Comparison of ENCODE assay signal across 20 cellular contexts in the genomic region with DNA sequence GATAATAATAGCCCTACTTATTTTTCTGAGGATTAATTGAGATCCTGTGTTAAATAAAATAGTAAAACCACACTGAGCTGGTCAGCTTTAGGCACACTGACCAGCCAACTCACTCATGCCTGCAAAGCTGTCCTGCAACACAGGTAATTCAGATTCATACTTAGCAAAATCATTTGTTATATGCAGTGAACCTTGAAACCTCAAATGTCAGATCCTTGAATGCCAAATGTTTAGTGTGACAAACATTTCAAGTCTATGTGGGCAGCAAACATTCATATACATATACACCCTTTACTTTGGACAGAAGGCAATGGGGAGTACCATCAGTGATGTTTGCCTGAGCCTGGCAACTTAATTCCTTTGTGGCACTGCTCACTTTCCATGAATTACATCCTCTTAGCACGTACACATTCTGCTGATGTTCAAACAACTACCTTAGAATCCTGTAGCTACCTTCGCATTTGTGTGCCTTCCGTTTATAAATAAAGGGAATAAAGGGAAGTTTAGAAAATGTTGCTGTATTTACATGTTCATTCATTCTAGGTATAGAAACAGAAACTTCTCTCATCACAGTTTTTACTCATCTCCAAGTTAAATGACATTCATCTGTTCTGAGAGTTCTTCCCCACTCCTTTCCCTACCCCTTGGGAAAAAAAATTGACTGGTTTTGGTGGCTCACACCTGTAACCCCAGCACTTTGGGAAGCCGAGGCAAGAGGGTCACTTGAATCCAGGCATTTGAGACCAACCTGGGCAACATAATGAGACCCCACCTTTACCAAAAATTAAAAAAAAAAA.
DNase-seq lines count a peak whose midpoint lies in the region; ATAC-seq and TF ChIP-seq lines count a peak whose summit lies in the region.
"Had no signal": no experiment of that assay in that cellular context is flagged by ENCODE, and none has a peak within 500 bp of the region (broad histone marks: within the 10 kb centered on the region; RNA-seq: fewer than 3 reads in every experiment).

No MANE protein-coding gene starts in this region.

- no peak for TF ChIP-seq CTCF in GM12865 (IDR thresholded peaks at IDR 0.05; ENCODE audit: insufficient read depth, low read depth, low read length, missing control alignments)

- peaks cover 6% of the 10 kb centered on the region for H3K9me3 Mint-ChIP-seq in activated T-helper 1 cell treated with anti-CD3 and anti-CD28 coated beads, Interleukin-12 subunit alpha, Interleukin-12 subunit beta, Interleukin-2, Interleukin-4 antibody, amounts not matched to agents 30 ng/mL and 10 ng/mL and 1 ng/mL, durations not matched to agents 14 hours and 24 hours and 36 hours
- peaks cover 14% of the 10 kb centered on the region for H3K9me3 Mint-ChIP-seq in activated CD4-positive, alpha-beta T cell treated with anti-CD3 and anti-CD28 coated beads, Interleukin-2, amount 10 ng/mL, durations not matched to agents 7 days and 5 days

- ATAC-seq in GM18861 (IDR thresholded peaks at IDR 0.05; ENCODE audit: unreplicated experiment) = no peak
- ATAC-seq: Panc1 had no signal

- H3K4me3 ChIP-seq in GM12865 (ENCODE audit: low read depth, low read length) = no peak overlapping the region
- H3K4me3 ChIP-seq: HAP-1, SJSA1 had no signal

- H3K36me3 Mint-ChIP-seq in activated T-helper 1 cell treated with anti-CD3 and anti-CD28 coated beads, Interleukin-12 subunit alpha, Interleukin-12 subunit beta, Interleukin-2, Interleukin-4 antibody, amounts not matched to agents 30 ng/mL and 10 ng/mL and 1 ng/mL, durations not matched to agents 14 hours and 24 hours and 36 hours (ENCODE audit: low read depth) = peaks cover 7% of the 10 kb centered on the region
- peaks cover 17% of the 10 kb centered on the region for H3K36me3 Mint-ChIP-seq in activated CD4-positive, alpha-beta T cell treated with anti-CD3 and anti-CD28 coated beads, Interleukin-2, amount 10 ng/mL, durations not matched to agents 7 days and 5 days (ENCODE audit: low read depth)
- H3K36me3 Mint-ChIP-seq: IgD-negative memory B cell had no signal

- DNase-seq in Caki2 (ENCODE audit: low read depth) (peak; percentile 4), GM12865 (ENCODE audit: low read depth) (peak; percentile 43), NCI-H69 (lab: John Stamatoyannopoulos, UW) (peak; percentile 28), kidney tubule cell (ENCODE audit: low spot score) (peak; percentile 52)
- no peak for DNase-seq in activated T-helper 1 cell treated with anti-CD3 and anti-CD28 coated beads, Interleukin-12 subunit alpha, Interleukin-12 subunit beta, Interleukin-2, Interleukin-4 antibody, amounts not matched to agents 30 ng/mL and 10 ng/mL and 1 ng/mL, durations not matched to agents 14 hours and 24 hours and 36 hours (ENCODE audit: low spot score)
- no peak for DNase-seq in activated CD4-positive, alpha-beta T cell treated with anti-CD3 and anti-CD28 coated beads, Interleukin-2, amount 10 ng/mL, durations not matched to agents 7 days and 5 days
- DNase-seq: ACHN, Karpas-422, MM.1S, NCI-H1092, NCI-H1436 treated with DMSO at 0.1 percent for 48 hours, NCI-H2029, NCI-H345, NCI-H524 treated with DMSO at 0.1 percent for 48 hours had no signal

- CTCF ChIA-PET in activated CD4-positive, alpha-beta T cell treated with anti-CD3 and anti-CD28 coated beads, Interleukin-2, amount 10 ng/mL, durations not matched to agents 7 days and 5 days (lab: Charles Lee) = no interaction called here

- H3K4me3 Mint-ChIP-seq in activated T-helper 1 cell treated with anti-CD3 and anti-CD28 coated beads, Interleukin-12 subunit alpha, Interleukin-12 subunit beta, Interleukin-2, Interleukin-4 antibody, amounts not matched to agents 30 ng/mL and 10 ng/mL and 1 ng/mL, durations not matched to agents 14 hours and 24 hours and 36 hours = no peak overlapping the region
- no peak overlapping the region for H3K4me3 Mint-ChIP-seq in activated CD4-positive, alpha-beta T cell treated with anti-CD3 and anti-CD28 coated beads, Interleukin-2, amount 10 ng/mL, durations not matched to agents 7 days and 5 days
- H3K4me3 Mint-ChIP-seq: CD14-positive monocyte had no signal

- POLR2A ChIA-PET in activated CD4-positive, alpha-beta T cell treated with anti-CD3 and anti-CD28 coated beads, Interleukin-2, amount 10 ng/mL, durations not matched to agents 7 days and 5 days (lab: Charles Lee) = no interaction called here

- in situ Hi-C loops in Caki2 (cut with HindIII; ENCODE audit: low pct_unique_long_range_greater_than_20kb, low sequenced_read_pairs) = no loop called here

- no peaks in the 10 kb centered on the region for H3K27me3 Mint-ChIP-seq in activated T-helper 1 cell treated with anti-CD3 and anti-CD28 coated beads, Interleukin-12 subunit alpha, Interleukin-12 subunit beta, Interleukin-2, Interleukin-4 antibody, amounts not matched to agents 30 ng/mL and 10 ng/mL and 1 ng/mL, durations not matched to agents 14 hours and 24 hours and 36 hours (ENCODE audit: insufficient read depth)
- H3K27me3 Mint-ChIP-seq in activated CD4-positive, alpha-beta T cell treated with anti-CD3 and anti-CD28 coated beads, Interleukin-2, amount 10 ng/mL, durations not matched to agents 7 days and 5 days = no peaks in the 10 kb centered on the region
- H3K27me3 Mint-ChIP-seq: IgD-negative memory B cell had no signal

- H3K27ac Mint-ChIP-seq in activated T-helper 1 cell treated with anti-CD3 and anti-CD28 coated beads, Interleukin-12 subunit alpha, Interleukin-12 subunit beta, Interleukin-2, Interleukin-4 antibody, amounts not matched to agents 30 ng/mL and 10 ng/mL and 1 ng/mL, durations not matched to agents 14 hours and 24 hours and 36 hours = no peak overlapping the region
- H3K27ac Mint-ChIP-seq in activated CD4-positive, alpha-beta T cell treated with anti-CD3 and anti-CD28 coated beads, Interleukin-2, amount 10 ng/mL, durations not matched to agents 7 days and 5 days = no peak overlapping the region
- H3K27ac Mint-ChIP-seq: CD14-positive monocyte, IgD-negative memory B cell had no signal

- intact Hi-C loops in activated T-helper 1 cell treated with anti-CD3 and anti-CD28 coated beads, Interleukin-12 subunit alpha, Interleukin-12 subunit beta, Interleukin-2, Interleukin-4 antibody, amounts not matched to agents 30 ng/mL and 10 ng/mL and 1 ng/mL, durations not matched to agents 14 hours and 24 hours and 36 hours (cut with micrococcal nuclease) = no loop called here

- H3K4me1 Mint-ChIP-seq in activated T-helper 1 cell treated with anti-CD3 and anti-CD28 coated beads, Interleukin-12 subunit alpha, Interleukin-12 subunit beta, Interleukin-2, Interleukin-4 antibody, amounts not matched to agents 30 ng/mL and 10 ng/mL and 1 ng/mL, durations not matched to agents 14 hours and 24 hours and 36 hours (ENCODE audit: low read depth) = peaks cover 21% of the 10 kb centered on the region
- peaks cover 25% of the 10 kb centered on the region for H3K4me1 Mint-ChIP-seq in activated CD4-positive, alpha-beta T cell treated with anti-CD3 and anti-CD28 coated beads, Interleukin-2, amount 10 ng/mL, durations not matched to agents 7 days and 5 days

Comparison
In these comparisons a context has a peak if more than half of its experiments do, and no peak if none do; other contexts are left out.
1. DNase-seq: peak in Caki2 (single experiment), GM12865 (single experiment), NCI-H69 (single experiment) and kidney tubule cell (single experiment); none in activated T-helper 1 cell treated with anti-CD3 and anti-CD28 coated beads, Interleukin-12 subunit alpha, Interleukin-12 subunit beta, Interleukin-2, Interleukin-4 antibody, amounts not matched to agents 30 ng/mL and 10 ng/mL and 1 ng/mL, durations not matched to agents 14 hours and 24 hours and 36 hours (single experiment) and activated CD4-positive, alpha-beta T cell treated with anti-CD3 and anti-CD28 coated beads, Interleukin-2, amount 10 ng/mL, durations not matched to agents 7 days and 5 days (single experiment).